ENCODE assay signal across 8 cellular contexts in genomic region chr10:48634198-48634983, GRCh38. TPM values are rescaled to one million over a fixed set of nuclear protein-coding genes. Genes with fewer than 3 reads are reported as not detected.
DNase-seq lines count a peak whose midpoint lies in the region; ATAC-seq and TF ChIP-seq lines count a peak whose summit lies in the region.

No MANE protein-coding gene starts in this region.

- POLR2A ChIA-PET in CD8-positive, alpha-beta memory T cell (lab: Charles Lee) = no interaction called here
- POLR2A ChIA-PET in activated CD4-positive, alpha-beta memory T cell treated with anti-CD3 and anti-CD28 coated beads for 36 hours (lab: Charles Lee) = no interaction called here

- peak overlapping the region in 3 of 7 donors; percentile 13 to 76 (median 68) for H3K4me3 Mint-ChIP-seq in CD8-positive, alpha-beta memory T cell
- no peak overlapping the region for H3K4me3 Mint-ChIP-seq in activated CD4-positive, alpha-beta memory T cell treated with anti-CD3 and anti-CD28 coated beads for 36 hours

- H3K36me3 Mint-ChIP-seq in CD8-positive, alpha-beta memory T cell = peaks cover 0 to 4% (median 0%) of the 10 kb centered on the region in 3 donors
- H3K36me3 Mint-ChIP-seq in activated CD4-positive, alpha-beta memory T cell treated with anti-CD3 and anti-CD28 coated beads for 36 hours = no peaks in the 10 kb centered on the region

- no peaks in the 10 kb centered on the region for H3K27me3 ChIP-seq in CD8-positive, alpha-beta memory T cell (ENCODE audit: insufficient read depth, low read length, poor library complexity, severe bottlenecking)
- no peaks in the 10 kb centered on the region for H3K27me3 ChIP-seq in ovary

- peak in 1 of 5 donors; percentile 14 for DNase-seq in CD8-positive, alpha-beta memory T cell
- DNase-seq in activated CD4-positive, alpha-beta memory T cell treated with anti-CD3 and anti-CD28 coated beads for 36 hours = peak; percentile 59
- DNase-seq in left cardiac atrium (peak; percentile 64), substantia nigra (lab: John Stamatoyannopoulos, UW) (peak in 19 of 49 donors; percentile 29 to 75 (median 52)), ovary (no peak)
- no peak for DNase-seq in activated CD4-positive, CD25-positive, alpha-beta regulatory T cell treated with anti-CD3 and anti-CD28 coated beads, Interleukin-2, amount 50 U/mL, for 72 hours

- H3K27ac Mint-ChIP-seq in CD8-positive, alpha-beta memory T cell = peak overlapping the region in 7 of 8 donors; percentile 10 to 95 (median 29)
- H3K27ac Mint-ChIP-seq in activated CD4-positive, alpha-beta memory T cell treated with anti-CD3 and anti-CD28 coated beads for 36 hours = no peak overlapping the region

- CTCF ChIA-PET in CD8-positive, alpha-beta memory T cell (lab: Charles Lee) = interaction anchor here (1.4 kb wide), 1 partner anchor 22 kb away, joined by 3 read pairs; no protein-coding TSS in a partner anchor
- CTCF ChIA-PET in activated CD4-positive, alpha-beta memory T cell treated with anti-CD3 and anti-CD28 coated beads for 36 hours (lab: Charles Lee) = interaction anchor here (0.6 to 2.3 kb wide), 5 partner anchors 10 to 27 kb away, joined by 3 to 20 read pairs (median 3); no protein-coding TSS in a partner anchor

- peaks cover 25 to 45% of the 10 kb centered on the region in 2 donors for H3K27me3 Mint-ChIP-seq in CD8-positive, alpha-beta memory T cell
- peaks cover 29% of the 10 kb centered on the region for H3K27me3 Mint-ChIP-seq in activated CD4-positive, alpha-beta memory T cell treated with anti-CD3 and anti-CD28 coated beads for 36 hours

- WGBS in ovary, 3 donors = 75 to 90% (median 88%) methylated on average over 5 of the region's 5 CpGs

- peaks cover 8% of the 10 kb centered on the region for H3K4me1 ChIP-seq in CD8-positive, alpha-beta memory T cell (ENCODE audit: insufficient read depth, low read length)
- no peaks in the 10 kb centered on the region for H3K4me1 ChIP-seq in ovary (ENCODE audit: insufficient read depth)

- peaks cover 2 to 9% (median 2%) of the 10 kb centered on the region in 5 donors for H3K9me3 Mint-ChIP-seq in CD8-positive, alpha-beta memory T cell
- peaks cover 1% of the 10 kb centered on the region for H3K9me3 Mint-ChIP-seq in activated CD4-positive, alpha-beta memory T cell treated with anti-CD3 and anti-CD28 coated beads for 36 hours

- ATAC-seq in GM19463 (IDR thresholded peaks at IDR 0.05; ENCODE audit: unreplicated experiment) = peak; percentile 99
- peak; percentile 94 for ATAC-seq in HG03460 (IDR thresholded peaks at IDR 0.05; ENCODE audit: unreplicated experiment)
- ATAC-seq in left cardiac atrium = peak; percentile 94 to 95

- intact Hi-C loops in activated CD4-positive, alpha-beta memory T cell treated with anti-CD3 and anti-CD28 coated beads for 36 hours (cut with micrococcal nuclease) = no loop called here
- intact Hi-C loops in left cardiac atrium (cut with DNase I) = no loop called here
- intact Hi-C loops in ovary (cut with DNase I) = no loop called here

- H3K27ac ChIP-seq in CD8-positive, alpha-beta memory T cell (ENCODE audit: low read depth, low read length) = no peak overlapping the region
- peak overlapping the region; percentile 19 for H3K27ac ChIP-seq in substantia nigra (ENCODE audit: low read depth, low read length, poor library complexity, severe bottlenecking)
- no peak overlapping the region for H3K27ac ChIP-seq in ovary

- no peak for TF ChIP-seq EP300 in ovary (IDR thresholded peaks at IDR 0.05)

- TF ChIP-seq POLR2A in ovary (IDR thresholded peaks at IDR 0.05) = no peak

- no peaks in the 10 kb centered on the region for H3K9me3 ChIP-seq in CD8-positive, alpha-beta memory T cell (ENCODE audit: low read length)
- no peaks in the 10 kb centered on the region for H3K9me3 ChIP-seq in ovary

- no peak overlapping the region for H3K4me3 ChIP-seq in CD8-positive, alpha-beta memory T cell (ENCODE audit: low read length)
- H3K4me3 ChIP-seq in ovary = no peak overlapping the region

- TF ChIP-seq CTCF in ovary (IDR thresholded peaks at IDR 0.05) = no peak

- peaks cover 0 to 11% (median 8%) of the 10 kb centered on the region in 3 donors for H3K4me1 Mint-ChIP-seq in CD8-positive, alpha-beta memory T cell
- H3K4me1 Mint-ChIP-seq in activated CD4-positive, alpha-beta memory T cell treated with anti-CD3 and anti-CD28 coated beads for 36 hours (ENCODE audit: low read depth) = peaks cover 23% of the 10 kb centered on the region

- H3K36me3 ChIP-seq in CD8-positive, alpha-beta memory T cell (ENCODE audit: insufficient read depth, low read length) = no peaks in the 10 kb centered on the region
- H3K36me3 ChIP-seq in ovary = no peaks in the 10 kb centered on the region

RNA-seq across cellular contexts. Expression of gene ARHGAP22, which starts 29.5 kb away (rescaled TPM):
- not detected for total RNA-seq in CD8-positive, alpha-beta memory T cell
- not detected for polyA plus RNA-seq in CD8-positive, alpha-beta memory T cell
- not detected for total RNA-seq in activated CD4-positive, alpha-beta memory T cell treated with anti-CD3 and anti-CD28 coated beads for 36 hours
- total RNA-seq in left cardiac atrium (1 to 10 TPM; 4.7 to 6.0 TPM), ovary (10 to 100 TPM in 2 of 7 donors, 1 to 10 TPM in 5; 3.9 to 14.3 (median 5.7) TPM)
- 1 to 10 TPM; 4.2 to 9.6 TPM for polyA plus RNA-seq in ovary

RNA-seq across cellular contexts. Expression of gene WDFY4, which starts 50.3 kb away (rescaled TPM):
- total RNA-seq in CD8-positive, alpha-beta memory T cell = under 1 TPM; 0.20 to 0.35 TPM
- not detected for polyA plus RNA-seq in CD8-positive, alpha-beta memory T cell
- not detected for total RNA-seq in activated CD4-positive, alpha-beta memory T cell treated with anti-CD3 and anti-CD28 coated beads for 36 hours
- total RNA-seq in left cardiac atrium = 1 to 10 TPM; 2.6 to 3.8 TPM
- total RNA-seq in ovary = 1 to 10 TPM in 6 of 7 donors, under 1 TPM in 1; 0.72 to 4.2 (median 1.7) TPM
- polyA plus RNA-seq in ovary = 1 to 10 TPM in 1 of 2 donors, under 1 TPM in 1; 0.54 to 1.8 TPM

Comparison
In these comparisons a context has a peak if more than half of its experiments do, and no peak if none do; other contexts are left out.
1. DNase-seq: peak in activated CD4-positive, alpha-beta memory T cell treated with anti-CD3 and anti-CD28 coated beads for 36 hours (single experiment) and left cardiac atrium (single experiment); none in activated CD4-positive, CD25-positive, alpha-beta regulatory T cell treated with anti-CD3 and anti-CD28 coated beads, Interleukin-2, amount 50 U/mL, for 72 hours (single experiment) and ovary (0 of 5).
2. RNA of gene ARHGAP22, which starts 29.5 kb away (total RNA-seq): 4.7 to 6.0 TPM in left cardiac atrium and 3.9 to 14.3 TPM in ovary; not detected in CD8-positive, alpha-beta memory T cell and not detected in activated CD4-positive, alpha-beta memory T cell treated with anti-CD3 and anti-CD28 coated beads for 36 hours; every median in the first group is over 4 times any median in the second.
3. Peak in every context shown above with its lines, with median percentiles within 50 percentile points of each other: ATAC-seq.